27 cellular contexts compared by ENCODE assay signal in genomic region chr4:151777471-151777870, GRCh38.
"Had no signal": no experiment of that assay in that cellular context is flagged by ENCODE, and none has a peak within 500 bp of the region (broad histone marks: within the 10 kb centered on the region; RNA-seq: fewer than 3 reads in every experiment).

No MANE protein-coding gene starts in this region.

- H3K27ac Mint-ChIP-seq: dendritic cell treated with granulocyte-macrophage colony-stimulating factor and Interleukin-4, amounts not matched to agents 40 ng/mL and 50 ng/mL, for 4 days; effector memory CD8-positive, alpha-beta T cell; endodermal cell; mesothelial cell of epicardium; naive B cell had no signal

- H3K36me3 Mint-ChIP-seq: mesothelial cell of epicardium had no signal

- H3K4me1 Mint-ChIP-seq: naive B cell had no signal

- DNase-seq: colonic mucosa; cortex of kidney; effector CD8-positive, alpha-beta T cell; effector memory CD8-positive, alpha-beta T cell; endodermal cell; erythroblast; esophagus squamous epithelium; foreskin fibroblast; foreskin melanocyte; gastrocnemius medialis; glutamatergic neuron; head of caudate nucleus; heart right ventricle; hippocampal formation; left cardiac atrium; left lung; left ventricle myocardium superior; lower lobe of right lung; mesenchymal stem cell; mucosa of descending colon; naive B cell had no signal

- FAIRE-seq: endometrium, islet of Langerhans, keratinocyte had no signal

- H3K4me3 Mint-ChIP-seq: dendritic cell treated with granulocyte-macrophage colony-stimulating factor and Interleukin-4, amounts not matched to agents 40 ng/mL and 50 ng/mL, for 4 days; effector memory CD8-positive, alpha-beta T cell; endodermal cell; mesothelial cell of epicardium; naive B cell had no signal

- ATAC-seq: effector memory CD8-positive, alpha-beta T cell; esophagus mucosa; gastrocnemius medialis; heart right ventricle; left cardiac atrium; left lung; left ventricle myocardium superior; lower lobe of right lung; mucosa of descending colon had no signal
